In genomic region chr12:78157199-78157598, GRCh38 we compare ENCODE assay signal across 15 cellular contexts.
"Had no signal": no experiment of that assay in that cellular context is flagged by ENCODE, and none has a peak within 500 bp of the region (broad histone marks: within the 10 kb centered on the region; RNA-seq: fewer than 3 reads in every experiment).

No MANE protein-coding gene starts in this region.

- ATAC-seq: activated naive CD4-positive, alpha-beta T cell treated with anti-CD3 and anti-CD28 coated beads, Interleukin-2, amount 50 U/mL, for 72 hours; pancreas had no signal

- H3K36me3 ChIP-seq: left ventricle myocardium inferior, neural progenitor cell, pancreas, stomach, thoracic aorta, uterus had no signal

- DNase-seq: activated CD4-positive, alpha-beta T cell treated with anti-CD3 and anti-CD28 coated beads, Interleukin-2, amount 50 U/mL, for 4 hours; activated T-cell treated with anti-CD3 and anti-CD28 coated beads, Interleukin-2, amount 50 U/mL, for 1 hour; amniotic stem cell; cerebellar nuclear complex; foreskin melanocyte; head of caudate nucleus; islet precursor cell; left ventricle myocardium inferior; pancreas; stimulated activated CD4-positive, alpha-beta T cell treated with anti-CD3 and anti-CD28 coated beads, Interleukin-4, amount 100 ng/mL, for 4 hours; stomach; uterus had no signal

- H2AFZ ChIP-seq: neural progenitor cell had no signal

- H3K4me1 ChIP-seq: left ventricle myocardium inferior, neural progenitor cell, pancreas, stomach, uterus had no signal

- H3K27me3 ChIP-seq: neural progenitor cell, pancreas, stomach, uterus had no signal

- H3K9ac ChIP-seq: neural progenitor cell had no signal

- H3K27ac ChIP-seq: left ventricle myocardium inferior, neural progenitor cell, pancreas, stomach, thoracic aorta, uterus had no signal

- H3K9me3 ChIP-seq: left ventricle myocardium inferior, pancreas, stomach, thoracic aorta, uterus had no signal

- H3K4me2 ChIP-seq: neural progenitor cell had no signal

- H3K4me3 ChIP-seq: left ventricle myocardium inferior, neural progenitor cell, pancreas, stomach, thoracic aorta, uterus had no signal
